Comparison of ENCODE assay signal across 14 cellular contexts in genomic region chr19:38543286-38543806, GRCh38.
DNase-seq lines count a peak whose midpoint lies in the region; ATAC-seq and TF ChIP-seq lines count a peak whose summit lies in the region.
"Had no signal": no experiment of that assay in that cellular context is flagged by ENCODE, and none has a peak within 500 bp of the region (broad histone marks: within the 10 kb centered on the region; RNA-seq: fewer than 3 reads in every experiment).

No MANE protein-coding gene starts in this region.

- H3K56ac ChIP-seq in IMR-90 (ENCODE audit: extremely low read depth, insufficient read depth, low read length): no peak overlapping the region

- no peak overlapping the region for H3K4ac ChIP-seq in IMR-90 (ENCODE audit: low read depth, low read length)

- H3K9ac ChIP-seq in IMR-90 (ENCODE audit: low read depth, low read length) (no peak overlapping the region), mammary epithelial cell (ENCODE audit: insufficient read depth, low read length) (no peak overlapping the region)

- WGBS in IMR-90 (ENCODE audit: extremely low coverage in 2 of 2, insufficient read length in 1 of 2), 2 experiments: 100% methylated on average over 1 of the region's 19 CpGs; no CpG with 5 or more reads in 1 of the 2 experiments
- WGBS in mammary epithelial cell (ENCODE audit: low coverage, missing lambda C conversion rate): 63% methylated on average over 12 of the region's 19 CpGs

- peak overlapping the region in 1 of 2 experiments; percentile 66; a peak in 2 of 4 replicates for H4K8ac ChIP-seq in IMR-90 (ENCODE audit: low read depth in 2 of 2, low read length in 2 of 2)

- H4K20me1 ChIP-seq in IMR-90 (ENCODE audit: insufficient read depth, low read length): no peaks in the 10 kb centered on the region
- H4K20me1 ChIP-seq in mammary epithelial cell (ENCODE audit: insufficient read depth, low read length): no peaks in the 10 kb centered on the region

- no peak overlapping the region for H3K14ac ChIP-seq in IMR-90 (replicated peaks; ENCODE audit: low read depth, low read length)

- no peak overlapping the region for H3K27ac ChIP-seq in IMR-90 (ENCODE audit: insufficient read depth, low read length)
- H3K27ac ChIP-seq in mammary epithelial cell (ENCODE audit: insufficient read depth, low read depth, low read length): no peak overlapping the region
- no peak overlapping the region for H3K27ac ChIP-seq in effector memory CD4-positive, alpha-beta T cell (ENCODE audit: insufficient read depth, low read length, poor library complexity, severe bottlenecking)
- H3K27ac ChIP-seq: foreskin keratinocyte had no signal

- POLR2A ChIA-PET in IMR-90 (lab: Charles Lee; ENCODE audit: unreplicated experiment): no interaction called here

- H2AFZ ChIP-seq in IMR-90 (replicated peaks; ENCODE audit: low read length, poor library complexity) (peak overlapping the region; percentile 81), mammary epithelial cell (ENCODE audit: low read depth, low read length) (peak overlapping the region; percentile 83)
- H2AFZ ChIP-seq: PC-9 had no signal

- H3K27me3 ChIP-seq in IMR-90 (ENCODE audit: control insufficient read depth, insufficient read depth, low read length) (peaks cover 3% of the 10 kb centered on the region), mammary epithelial cell (ENCODE audit: insufficient read depth, low read length) (no peaks in the 10 kb centered on the region)
- H3K27me3 ChIP-seq in effector memory CD4-positive, alpha-beta T cell (replicated peaks; ENCODE audit: control insufficient read depth, insufficient read depth, low read length, poor library complexity, severe bottlenecking): no peaks in the 10 kb centered on the region
- H3K27me3 ChIP-seq: tibial artery had no signal

- no peak overlapping the region for H2AK5ac ChIP-seq in IMR-90 (ENCODE audit: low read depth, low read length)

- no peak for ATAC-seq in IMR-90 (ENCODE audit: low read depth)
- ATAC-seq in GM18868 (IDR thresholded peaks at IDR 0.05; ENCODE audit: unreplicated experiment): no peak

- no peaks in the 10 kb centered on the region for H3K36me3 ChIP-seq in IMR-90 (ENCODE audit: control insufficient read depth, insufficient read depth, low read length)
- no peaks in the 10 kb centered on the region for H3K36me3 ChIP-seq in mammary epithelial cell (ENCODE audit: insufficient read depth, low read length)
- no peaks in the 10 kb centered on the region for H3K36me3 ChIP-seq in effector memory CD4-positive, alpha-beta T cell (ENCODE audit: control insufficient read depth, insufficient read depth, low read length)
- H3K36me3 ChIP-seq: tibial artery had no signal

- H3K18ac ChIP-seq in IMR-90 (ENCODE audit: low read depth, low read length): no peak overlapping the region

- no peaks in the 10 kb centered on the region for H3K79me1 ChIP-seq in IMR-90 (ENCODE audit: low read depth in 1 of 2, low read length in 2 of 2)

- no peaks in the 10 kb centered on the region for H3K9me1 ChIP-seq in IMR-90 (ENCODE audit: insufficient read depth, low read length)

- H3K4me2 ChIP-seq in IMR-90 (ENCODE audit: low read depth, low read length): peak overlapping the region; percentile 53; the same call in 1 of the 2 replicates
- peak overlapping the region; percentile 58 for H3K4me2 ChIP-seq in mammary epithelial cell (ENCODE audit: insufficient read depth, low read depth, low read length)

- no peaks in the 10 kb centered on the region for H3K79me2 ChIP-seq in mammary epithelial cell (ENCODE audit: insufficient read depth, low read length)

- TF ChIP-seq CTCF in IMR-90 (conservative IDR thresholded peaks at IDR 0.05; ENCODE audit: low read depth, low read length) (no peak), mammary epithelial cell (conservative IDR thresholded peaks at IDR 0.05 in 1 of 2, IDR thresholded peaks at IDR 0.05 in 1 of 2; ENCODE audit: extremely low read depth in 1 of 2, insufficient read depth in 1 of 2, low read depth in 1 of 2, low read length in 2 of 2) (no peak)

- no TSS peak for BruUV-seq in IMR-90 (replicated peaks; lab: Mats Ljungman, UMichigan)
- BruUV-seq in mammary epithelial cell (replicated peaks; lab: Mats Ljungman, UMichigan): no TSS peak

- no peak for TF ChIP-seq POLR2A in IMR-90 (IDR thresholded peaks at IDR 0.05; ENCODE audit: low read depth, low read length)

- no peak overlapping the region for H2AK9ac ChIP-seq in IMR-90 (replicated peaks; ENCODE audit: low read depth, low read length, poor library complexity)

- dilution Hi-C loops in IMR-90 (cut with HindIII; ENCODE audit: low sequenced_read_pairs, unreplicated experiment) (no loop called here), mammary epithelial cell (cut with HindIII; ENCODE audit: low sequenced_read_pairs) (loop anchor here (10.0 to 25.0 kb wide), 2 partner anchors 71 to 244 kb away; partner anchors contain the start of genes EIF3K, LGALS7B and MAP4K1)

- TF ChIP-seq RAD21 in IMR-90 (IDR thresholded peaks at IDR 0.05; ENCODE audit: low read length): no peak

- H4K5ac ChIP-seq in IMR-90 (ENCODE audit: low read depth, low read length): no peak overlapping the region

- CTCF ChIA-PET in IMR-90 (lab: Yijun Ruan, JAX) (interaction anchor here (1.5 kb wide), 1 partner anchor 141 kb away, joined by 3 read pairs; the partner anchor contains the start of gene FAM98C), mammary epithelial cell (lab: Charles Lee; ENCODE audit: low non-redundant PET) (interaction anchor here (0.6 to 1.0 kb wide), 4 partner anchors 10 to 195 kb away, joined by 3 to 12 read pairs (median 6); no protein-coding TSS in a partner anchor)

- DNase-seq in NCI-H748 (lab: John Stamatoyannopoulos, UW; ENCODE audit: unreplicated experiment) (peak; percentile 43), NCI-H748 treated with DMSO at 0.1 percent for 48 hours (lab: John Stamatoyannopoulos, UW) (no peak), IMR-90 (no peak), mammary epithelial cell (no peak), posterior vena cava (ENCODE audit: low spot score) (peak; percentile 80), C1 segment of cervical spinal cord (lab: John Stamatoyannopoulos, UW) (no peak)
- DNase-seq in effector memory CD4-positive, alpha-beta T cell: no peak
- DNase-seq: activated CD4-positive, alpha-beta T cell treated with anti-CD3 and anti-CD28 coated beads for 4 hours; activated effector memory CD4-positive, alpha-beta T cell treated with anti-CD3 and anti-CD28 coated beads, Interleukin-2, amount 50 U/mL, for 16 hours; NCI-H1092 treated with DMSO at 0.1 percent for 48 hours had no signal

- H3K4me3 ChIP-seq in IMR-90 (ENCODE audit: insufficient read depth, low read depth, low read length) (peak overlapping the region; percentile 31; the same call in 1 of the 2 replicates), mammary epithelial cell (replicated peaks in 1 of 3; ENCODE audit: insufficient read depth in 1 of 3, low read depth in 2 of 3, low read length in 3 of 3) (peak overlapping the region in 1 of 3 experiments; percentile 16)
- no peak overlapping the region for H3K4me3 ChIP-seq in effector memory CD4-positive, alpha-beta T cell (ENCODE audit: insufficient read depth, low read depth, low read length, poor library complexity, severe bottlenecking)
- H3K4me3 ChIP-seq: PC-9 had no signal

- no peak overlapping the region for H3K23ac ChIP-seq in IMR-90 (ENCODE audit: low read depth, low read length)

- H3K9me3 ChIP-seq in IMR-90 (ENCODE audit: control insufficient read depth, insufficient read depth, low read length) (no peaks in the 10 kb centered on the region), mammary epithelial cell (replicated peaks; ENCODE audit: insufficient read depth, low read length) (no peaks in the 10 kb centered on the region)
- H3K9me3 ChIP-seq in effector memory CD4-positive, alpha-beta T cell (ENCODE audit: control insufficient read depth, low read length): no peaks in the 10 kb centered on the region
- H3K9me3 ChIP-seq: tibial artery had no signal

- intact Hi-C loops in IMR-90 (cut with micrococcal nuclease): no loop called here
- intact Hi-C loops in mammary epithelial cell (cut with micrococcal nuclease): no loop called here
- intact Hi-C loops in posterior vena cava (cut with DNase I): no loop called here

- no peak overlapping the region for H2BK120ac ChIP-seq in IMR-90 (ENCODE audit: low read depth, low read length)

- H2BK15ac ChIP-seq in IMR-90 (ENCODE audit: low read depth, low read length): no peak overlapping the region

- in situ Hi-C loops in IMR-90 (cut with MboI; ENCODE audit: low sequenced_read_pairs): no loop called here
- in situ Hi-C loops in mammary epithelial cell (cut with MboI; ENCODE audit: low sequenced_read_pairs in 2 of 2): loop anchor here in 1 of 2 donors (10.0 kb wide), 1 partner anchor 171 kb away; no protein-coding TSS in a partner anchor

- no peaks in the 10 kb centered on the region; the same call in 1 of the 2 replicates for H3K4me1 ChIP-seq in IMR-90 (ENCODE audit: control insufficient read depth, insufficient read depth, low read length)
- H3K4me1 ChIP-seq in mammary epithelial cell (ENCODE audit: insufficient read depth, low read length): peaks cover 26% of the 10 kb centered on the region
- H3K4me1 ChIP-seq in effector memory CD4-positive, alpha-beta T cell (ENCODE audit: control insufficient read depth, insufficient read depth, low read length, poor library complexity, severe bottlenecking): peaks cover 21% of the 10 kb centered on the region
- H3K4me1 ChIP-seq: foreskin keratinocyte had no signal

- H2BK20ac ChIP-seq in IMR-90 (ENCODE audit: low read depth, low read length): no peak overlapping the region

- no peak overlapping the region for H4K91ac ChIP-seq in IMR-90 (ENCODE audit: insufficient read depth, low read depth, low read length)

- H2BK5ac ChIP-seq in IMR-90 (ENCODE audit: low read depth, low read length, poor library complexity, severe bottlenecking): no peak overlapping the region

TF ChIP-seq in IMR-90, 13 proteins besides CTCF, POLR2A, EP300 and RAD21:
- TF ChIP-seq NFE2L2 (IDR thresholded peaks at IDR 0.05; ENCODE audit: low read depth, low read length) (no peak), RFX5 (IDR thresholded peaks at IDR 0.05; ENCODE audit: low read depth, low read length) (no peak), SMC3 (IDR thresholded peaks at IDR 0.05; ENCODE audit: low read depth, low read length) (no peak)

Comparison
In these comparisons a context has a peak if more than half of its experiments do, and no peak if none do; other contexts are left out.
1. DNase-seq: peak in NCI-H748 (single experiment) and posterior vena cava (single experiment); none in NCI-H748 treated with DMSO at 0.1 percent for 48 hours (single experiment), IMR-90 (single experiment), mammary epithelial cell (single experiment), C1 segment of cervical spinal cord (0 of 14) and effector memory CD4-positive, alpha-beta T cell (0 of 3).